In genomic region chr2:45770773-45771172, GRCh38 we compare ENCODE assay signal across 15 cellular contexts.
DNase-seq lines count a peak whose midpoint lies in the region; ATAC-seq and TF ChIP-seq lines count a peak whose summit lies in the region.
"Had no signal": no experiment of that assay in that cellular context is flagged by ENCODE, and none has a peak within 500 bp of the region (broad histone marks: within the 10 kb centered on the region; RNA-seq: fewer than 3 reads in every experiment).

No MANE protein-coding gene starts in this region.

- H3K4me3 Mint-ChIP-seq in neural progenitor cell, result peak overlapping the region; percentile 17
- H3K4me3 Mint-ChIP-seq: activated CD4-positive, alpha-beta T cell treated with anti-CD3 and anti-CD28 coated beads for 36 hours; activated T-cell treated with anti-CD3 and anti-CD28 coated beads, Interleukin-2, amount 50 U/mL, for 24 hours; T-helper 2 cell treated with Interferon-gamma antibody and Interleukin-4, amounts not matched to agents 5 μg/mL and 100 μg/mL, for 36 hours had no signal

- no peak for TF ChIP-seq POLR2A in uterus (IDR thresholded peaks at IDR 0.05)

- peaks cover 4% of the 10 kb centered on the region for H3K27me3 Mint-ChIP-seq in neural progenitor cell (ENCODE audit: insufficient read depth, low read depth)
- H3K27me3 Mint-ChIP-seq: activated CD4-positive, alpha-beta T cell treated with anti-CD3 and anti-CD28 coated beads for 36 hours; activated T-cell treated with anti-CD3 and anti-CD28 coated beads, Interleukin-2, amount 50 U/mL, for 24 hours had no signal

- H3K79me2 ChIP-seq in neural progenitor cell (ENCODE audit: low read depth), result no peaks in the 10 kb centered on the region

- H3K9me3 ChIP-seq in heart right ventricle (no peaks in the 10 kb centered on the region), neural progenitor cell (ENCODE audit: low read depth) (no peaks in the 10 kb centered on the region), uterus (no peaks in the 10 kb centered on the region), ascending aorta (no peaks in the 10 kb centered on the region), upper lobe of right lung (no peaks in the 10 kb centered on the region)

- H3K4me2 ChIP-seq in neural progenitor cell, result peak overlapping the region; percentile 61

- no peak overlapping the region for H3K9ac ChIP-seq in neural progenitor cell

- H3K27ac Mint-ChIP-seq in neural progenitor cell, result peak overlapping the region; percentile 84
- H3K27ac Mint-ChIP-seq: activated CD4-positive, alpha-beta T cell treated with anti-CD3 and anti-CD28 coated beads for 36 hours; activated T-cell treated with anti-CD3 and anti-CD28 coated beads, Interleukin-2, amount 50 U/mL, for 24 hours; T-helper 2 cell treated with Interferon-gamma antibody and Interleukin-4, amounts not matched to agents 5 μg/mL and 100 μg/mL, for 36 hours had no signal

- intact Hi-C loops in heart right ventricle (cut with DNase I), result loop anchor here in 3 of 10 donors (2.0 to 10.0 kb wide), 3 partner anchors 118 to 164 kb away; partner anchors contain the start of gene PRKCE (in 2 of the 3)
- intact Hi-C loops in left ventricle myocardium superior (cut with micrococcal nuclease), result no loop called here
- intact Hi-C loops in uterus (cut with DNase I; ENCODE audit: low total_unique reads), result no loop called here
- intact Hi-C loops in ascending aorta (cut with DNase I), result no loop called here
- intact Hi-C loops in upper lobe of right lung (cut with DNase I), result loop anchor here (10.0 kb wide), 1 partner anchor 116 kb away; the partner anchor contains the start of gene PRKCE

- peaks cover 8% of the 10 kb centered on the region for H3F3A ChIP-seq in neural progenitor cell (ENCODE audit: low read depth)

- TF ChIP-seq CTCF in heart right ventricle (IDR thresholded peaks at IDR 0.05), result no peak
- no peak for TF ChIP-seq CTCF in neural progenitor cell (IDR thresholded peaks at IDR 0.05)
- no peak for TF ChIP-seq CTCF in uterus (IDR thresholded peaks at IDR 0.05)
- TF ChIP-seq CTCF in ascending aorta (IDR thresholded peaks at IDR 0.05), result no peak
- TF ChIP-seq CTCF in upper lobe of right lung (IDR thresholded peaks at IDR 0.05), result no peak

- H3K27me3 ChIP-seq in heart right ventricle (no peaks in the 10 kb centered on the region), neural progenitor cell (no peaks in the 10 kb centered on the region), uterus (no peaks in the 10 kb centered on the region), ascending aorta (no peaks in the 10 kb centered on the region), upper lobe of right lung (no peaks in the 10 kb centered on the region)

- DNase-seq in heart right ventricle, result no peak
- no peak for DNase-seq in left ventricle myocardium superior
- DNase-seq in fibroblast of gingiva (ENCODE audit: low read depth), result peak; percentile 36
- no peak for DNase-seq in neural progenitor cell (ENCODE audit: low spot score)
- no peak for DNase-seq in uterus
- DNase-seq in ascending aorta (ENCODE audit: low spot score in 2 of 2), result no peak
- no peak for DNase-seq in upper lobe of right lung
- DNase-seq: activated CD4-positive, alpha-beta T cell treated with anti-CD3 and anti-CD28 coated beads for 36 hours; activated T-cell treated with anti-CD3 and anti-CD28 coated beads, Interleukin-2, amount 50 U/mL, for 24 hours; GF-D8; kidney; stimulated activated CD4-positive, alpha-beta T cell treated with anti-CD3 and anti-CD28 coated beads, Interleukin-4, amount 100 ng/mL, for 24 hours had no signal

- H2AFZ ChIP-seq in neural progenitor cell (replicated peaks), result peak overlapping the region; percentile 66

- H3K36me3 Mint-ChIP-seq in neural progenitor cell, result no peaks in the 10 kb centered on the region

- no peaks in the 10 kb centered on the region for H3K36me3 ChIP-seq in heart right ventricle
- H3K36me3 ChIP-seq in neural progenitor cell, result no peaks in the 10 kb centered on the region
- no peaks in the 10 kb centered on the region for H3K36me3 ChIP-seq in uterus
- no peaks in the 10 kb centered on the region for H3K36me3 ChIP-seq in ascending aorta
- no peaks in the 10 kb centered on the region for H3K36me3 ChIP-seq in upper lobe of right lung

- H3K27ac ChIP-seq in heart right ventricle (peak overlapping the region; percentile 19 to 80 (median 72)), neural progenitor cell (peak overlapping the region; percentile 63), uterus (peak overlapping the region; percentile 60 to 74), ascending aorta (no peak overlapping the region), upper lobe of right lung (no peak overlapping the region)
- H3K27ac ChIP-seq: RWPE1 had no signal

- H3K4me1 ChIP-seq in heart right ventricle (peaks cover 21 to 76% (median 52%) of the 10 kb centered on the region in 9 donors), neural progenitor cell (peaks cover 37% of the 10 kb centered on the region), uterus (no peaks in the 10 kb centered on the region), ascending aorta (peaks cover 0 to 7% of the 10 kb centered on the region in 2 donors), upper lobe of right lung (peaks cover 24% of the 10 kb centered on the region)

- peaks cover 35% of the 10 kb centered on the region for H3K4me1 Mint-ChIP-seq in neural progenitor cell

- H3K9me3 Mint-ChIP-seq in neural progenitor cell, result no peaks in the 10 kb centered on the region
- H3K9me3 Mint-ChIP-seq: activated T-cell treated with anti-CD3 and anti-CD28 coated beads, Interleukin-2, amount 50 U/mL, for 24 hours; T-helper 2 cell treated with Interferon-gamma antibody and Interleukin-4, amounts not matched to agents 5 μg/mL and 100 μg/mL, for 36 hours had no signal

- ATAC-seq in heart right ventricle, result no peak
- ATAC-seq in left ventricle myocardium superior, result no peak
- no peak for ATAC-seq in HG02981 (IDR thresholded peaks at IDR 0.05; ENCODE audit: unreplicated experiment)
- no peak for ATAC-seq in upper lobe of right lung
- ATAC-seq: activated CD4-positive, alpha-beta T cell treated with anti-CD3 and anti-CD28 coated beads for 36 hours had no signal

- 61 to 74% methylated on average over 1 of the region's 1 CpG for WGBS in heart right ventricle, 2 donors

- H3K4me3 ChIP-seq in heart right ventricle (peak overlapping the region in 7 of 10 donors; percentile 16 to 44 (median 20)), neural progenitor cell (no peak overlapping the region), uterus (peak overlapping the region in 1 of 2 donors; percentile 7), ascending aorta (peak overlapping the region in 1 of 2 donors; percentile 40), upper lobe of right lung (no peak overlapping the region)

- H4K20me1 ChIP-seq in neural progenitor cell (ENCODE audit: low read depth), result no peaks in the 10 kb centered on the region

Comparison
In these comparisons a context has a peak if more than half of its experiments do, and no peak if none do; other contexts are left out.
1. H3K27ac ChIP-seq: peak in heart right ventricle (10 of 10), neural progenitor cell (single experiment) and uterus (2 of 2); none in ascending aorta (0 of 2) and upper lobe of right lung (single experiment).
2. H3K4me3 ChIP-seq: peak in heart right ventricle (7 of 10); none in neural progenitor cell (single experiment) and upper lobe of right lung (single experiment).